In genomic region chr7:130070900-130071622, GRCh38 we compare ENCODE assay signal across 8 cellular contexts. TPM values are rescaled to one million over a fixed set of nuclear protein-coding genes. Genes with fewer than 3 reads are reported as not detected.
DNase-seq lines count a peak whose midpoint lies in the region; ATAC-seq and TF ChIP-seq lines count a peak whose summit lies in the region.

No MANE protein-coding gene starts in this region.

- no peak for DNase-seq in CD4-positive, alpha-beta memory T cell
- peak; percentile 27 for DNase-seq in GM23338 (ENCODE audit: low spot score)
- peak; percentile 38 for DNase-seq in RPMI8226
- DNase-seq in endodermal cell: no peak
- no peak for DNase-seq in naive thymus-derived CD8-positive, alpha-beta T cell
- no peak for DNase-seq in stimulated activated CD4-positive, alpha-beta T cell treated with anti-CD3 and anti-CD28 coated beads, Interleukin-15, amount 100 ng/mL, for 24 hours
- DNase-seq in NCI-H446 treated with DMSO at 0.1 percent for 48 hours (lab: John Stamatoyannopoulos, UW): no peak
- DNase-seq in GM10248 (ENCODE audit: extremely low spot score): no peak

- H4K20me1 ChIP-seq in GM23338 (replicated peaks; ENCODE audit: insufficient read depth): no peaks in the 10 kb centered on the region; the same call in 1 of the 2 replicates

- H3K36me3 ChIP-seq in CD4-positive, alpha-beta memory T cell (ENCODE audit: insufficient read depth, low read length): no peaks in the 10 kb centered on the region
- H3K36me3 ChIP-seq in GM23338 (ENCODE audit: insufficient read depth): no peaks in the 10 kb centered on the region
- no peaks in the 10 kb centered on the region for H3K36me3 ChIP-seq in endodermal cell (ENCODE audit: control insufficient read depth, insufficient read depth, low read length)

- peak overlapping the region; percentile 63 to 89 for H3K4me3 ChIP-seq in CD4-positive, alpha-beta memory T cell (ENCODE audit: low read length in 2 of 2)
- H3K4me3 ChIP-seq in GM23338 (peak overlapping the region; percentile 91), endodermal cell (ENCODE audit: low read length) (peak overlapping the region; percentile 94)

- H3K4me2 ChIP-seq in GM23338: peak overlapping the region; percentile 94

- peak overlapping the region; percentile 91 to 99 (median 94) for H3K27ac Mint-ChIP-seq in CD4-positive, alpha-beta memory T cell
- H3K27ac Mint-ChIP-seq in GM23338 (peak overlapping the region; percentile 80), endodermal cell (peak overlapping the region; percentile 93)
- H3K27ac Mint-ChIP-seq in naive thymus-derived CD8-positive, alpha-beta T cell: peak overlapping the region; percentile 84 to 97 (median 96)

- H3K9ac ChIP-seq in endodermal cell (ENCODE audit: extremely low read depth, low read length, poor library complexity, severe bottlenecking): peak overlapping the region; percentile 65

- peaks cover 2% of the 10 kb centered on the region in 2 donors for H3K27me3 Mint-ChIP-seq in CD4-positive, alpha-beta memory T cell
- no peaks in the 10 kb centered on the region for H3K27me3 Mint-ChIP-seq in GM23338 (ENCODE audit: insufficient read depth, low read depth, poor library complexity)
- H3K27me3 Mint-ChIP-seq in endodermal cell (ENCODE audit: insufficient read depth): no peaks in the 10 kb centered on the region
- peaks cover 0 to 2% (median 0%) of the 10 kb centered on the region in 5 donors for H3K27me3 Mint-ChIP-seq in naive thymus-derived CD8-positive, alpha-beta T cell

- H3K27ac ChIP-seq in CD4-positive, alpha-beta memory T cell (ENCODE audit: low read depth, low read length): peak overlapping the region; percentile 68
- H3K27ac ChIP-seq in GM23338 (ENCODE audit: low read depth): peak overlapping the region; percentile 76
- no peak overlapping the region for H3K27ac ChIP-seq in endodermal cell (ENCODE audit: low read depth, low read length)

- peaks cover 0 to 2% (median 0%) of the 10 kb centered on the region in 8 donors for H3K9me3 Mint-ChIP-seq in CD4-positive, alpha-beta memory T cell
- H3K9me3 Mint-ChIP-seq in GM23338 (no peaks in the 10 kb centered on the region), endodermal cell (no peaks in the 10 kb centered on the region)
- H3K9me3 Mint-ChIP-seq in naive thymus-derived CD8-positive, alpha-beta T cell: no peaks in the 10 kb centered on the region

- CTCF ChIA-PET in CD4-positive, alpha-beta memory T cell (lab: Charles Lee; ENCODE audit: partially characterized antibody): interaction anchor here (0.9 to 3.2 kb wide), 9 partner anchors 8 to 761 kb away, joined by 3 to 31 read pairs (median 8); partner anchors contain the start of gene TMEM209
- CTCF ChIA-PET in GM10248 (lab: Yijun Ruan, JAX): interaction anchor here (1.0 to 4.8 kb wide), 19 partner anchors 8 to 826 kb away, joined by 3 to 46 read pairs (median 5); partner anchors contain the start of genes TMEM209 and ZC3HC1

- no peaks in the 10 kb centered on the region for H3K27me3 ChIP-seq in CD4-positive, alpha-beta memory T cell (ENCODE audit: insufficient read depth, low read length)
- no peaks in the 10 kb centered on the region for H3K27me3 ChIP-seq in GM23338 (ENCODE audit: insufficient read depth)
- no peaks in the 10 kb centered on the region for H3K27me3 ChIP-seq in endodermal cell (ENCODE audit: control insufficient read depth, insufficient read depth, low read length, poor library complexity, severe bottlenecking)

- TF ChIP-seq CTCF in GM23338 (conservative IDR thresholded peaks at IDR 0.05; ENCODE audit: low read depth in 2 of 2) (no peak), endodermal cell (conservative IDR thresholded peaks at IDR 0.05) (no peak), GM10248 (IDR thresholded peaks at IDR 0.05; ENCODE audit: control extremely low read depth, extremely low read depth, low read depth, missing control alignments) (no peak)

- H3K9me2 ChIP-seq in GM23338 (ENCODE audit: insufficient read depth): no peaks in the 10 kb centered on the region

- no peaks in the 10 kb centered on the region for H3F3A ChIP-seq in GM23338 (replicated peaks; ENCODE audit: low read depth)

- peak overlapping the region; percentile 88 to 97 (median 94) for H3K4me3 Mint-ChIP-seq in CD4-positive, alpha-beta memory T cell
- H3K4me3 Mint-ChIP-seq in GM23338: peak overlapping the region; percentile 96
- peak overlapping the region; percentile 92 for H3K4me3 Mint-ChIP-seq in endodermal cell
- peak overlapping the region; percentile 86 to 99 (median 93) for H3K4me3 Mint-ChIP-seq in naive thymus-derived CD8-positive, alpha-beta T cell

- POLR2A ChIA-PET in CD4-positive, alpha-beta memory T cell (lab: Charles Lee; ENCODE audit: partially characterized antibody): interaction anchor here (0.6 to 2.2 kb wide), 7 partner anchors 9 to 459 kb away, joined by 3 to 14 read pairs (median 4); partner anchors contain the start of genes NRF1, TMEM209 and ZC3HC1
- POLR2A ChIA-PET in naive thymus-derived CD8-positive, alpha-beta T cell (lab: Charles Lee): interaction anchor here (1.0 to 2.2 kb wide), 3 partner anchors 18 to 134 kb away, joined by 4 to 15 read pairs (median 10); partner anchors contain the start of genes TMEM209 and ZC3HC1
- POLR2A ChIA-PET in GM10248 (lab: Yijun Ruan, JAX): interaction anchor here (0.7 kb wide), 1 partner anchor 231 kb away, joined by 4 read pairs; no protein-coding TSS in a partner anchor

- peaks cover 36 to 59% (median 49%) of the 10 kb centered on the region in 4 donors for H3K4me1 Mint-ChIP-seq in CD4-positive, alpha-beta memory T cell
- H3K4me1 Mint-ChIP-seq in GM23338 (peaks cover 19% of the 10 kb centered on the region), endodermal cell (peaks cover 29% of the 10 kb centered on the region)
- peaks cover 30 to 59% (median 55%) of the 10 kb centered on the region in 4 donors for H3K4me1 Mint-ChIP-seq in naive thymus-derived CD8-positive, alpha-beta T cell

- WGBS in endodermal cell (ENCODE audit: insufficient coverage in 1 of 2, insufficient read length in 1 of 2), 2 experiments: 0% methylated on average over 6 to 10 of the region's 10 CpGs

- ATAC-seq in GM23338: no peak
- peak in 1 of 2 donors; percentile 0 for ATAC-seq in naive thymus-derived CD8-positive, alpha-beta T cell

- H3K4me1 ChIP-seq in CD4-positive, alpha-beta memory T cell (ENCODE audit: insufficient read depth, low read length): peaks cover 56% of the 10 kb centered on the region
- H3K4me1 ChIP-seq in GM23338 (ENCODE audit: insufficient read depth): peaks cover 13% of the 10 kb centered on the region
- H3K4me1 ChIP-seq in endodermal cell (ENCODE audit: control insufficient read depth, insufficient read depth, low read length): no peaks in the 10 kb centered on the region

- peaks cover 0 to 9% of the 10 kb centered on the region in 2 donors for H3K36me3 Mint-ChIP-seq in CD4-positive, alpha-beta memory T cell
- no peaks in the 10 kb centered on the region for H3K36me3 Mint-ChIP-seq in GM23338 (ENCODE audit: low read depth)
- no peaks in the 10 kb centered on the region for H3K36me3 Mint-ChIP-seq in endodermal cell (ENCODE audit: low read depth)
- H3K36me3 Mint-ChIP-seq in naive thymus-derived CD8-positive, alpha-beta T cell: peaks cover 0 to 13% (median 0%) of the 10 kb centered on the region in 3 donors

- H2AFZ ChIP-seq in GM23338: 0 out of 2 replicates have a peak overlapping the region, but pooled peaks have one; percentile 8

- intact Hi-C loops in CD4-positive, alpha-beta memory T cell (cut with micrococcal nuclease): loop anchor here (1.0 to 5.0 kb wide), 5 partner anchors 20 to 596 kb away; partner anchors contain the start of genes CEP41, COPG2, TMEM209 and UBE2H

- no peaks in the 10 kb centered on the region for H3K9me3 ChIP-seq in CD4-positive, alpha-beta memory T cell (ENCODE audit: control insufficient read depth in 1 of 2, low read length in 2 of 2)
- H3K9me3 ChIP-seq in endodermal cell (ENCODE audit: control insufficient read depth, low read length): no peaks in the 10 kb centered on the region

- H3K79me2 ChIP-seq in GM23338 (replicated peaks; ENCODE audit: insufficient read depth): peaks cover 51% of the 10 kb centered on the region

TF ChIP-seq in GM23338, 12 proteins besides CTCF, POLR2A, EP300 and RAD21 (continues in another document):
- TF ChIP-seq ZNF114 (CRISPR knock-in tag; IDR thresholded peaks at IDR 0.05) (no peak), CREB1 (CRISPR knock-in tag; IDR thresholded peaks at IDR 0.05; ENCODE audit: low read depth) (no peak), EZH2phosphoT487 (IDR thresholded peaks at IDR 0.05; ENCODE audit: unreplicated experiment) (no peak), STAT1 (IDR thresholded peaks at IDR 0.05; ENCODE audit: unreplicated experiment) (no peak), ZNF331 (CRISPR knock-in tag; IDR thresholded peaks at IDR 0.05; ENCODE audit: low read depth) (no peak)

RNA-seq across cellular contexts. Expression of gene KLHDC10, which starts 0.7 kb away (rescaled TPM):
- total RNA-seq in CD4-positive, alpha-beta memory T cell: 10 to 100 TPM; 21.4 to 22.3 TPM
- polyA plus RNA-seq in CD4-positive, alpha-beta memory T cell: 1 to 10 TPM in 1 of 2 donors, under 1 TPM in 1; 0.46 to 2.1 TPM
- total RNA-seq in GM23338 (2014; rRNA removed; shearing (Covaris generic)): 14.7 and 14.8 TPM in 2 replicates
- polyA plus RNA-seq in GM23338 (2016; fragmentation: Nextera tagmentation; extraction: Ambion mirVana): 5.1 and 5.5 TPM in 2 replicates
- 10 to 100 TPM; 20.6 to 22.2 TPM for total RNA-seq in endodermal cell
- 25.8 TPM for polyA plus RNA-seq in endodermal cell (2013, experiment 1 of 2)
- polyA plus RNA-seq in endodermal cell (2013, experiment 2 of 2): 26.7 TPM
- total RNA-seq in naive thymus-derived CD8-positive, alpha-beta T cell: 10 to 100 TPM; 19.1 to 19.5 TPM
- 1 to 10 TPM; 1.9 to 2.4 (median 2.3) TPM for polyA plus RNA-seq in naive thymus-derived CD8-positive, alpha-beta T cell

RNA-seq across cellular contexts. Expression of gene ZC3HC1, which starts 19.9 kb away (rescaled TPM):
- 10 to 100 TPM; 14.0 to 17.2 TPM for total RNA-seq in CD4-positive, alpha-beta memory T cell
- 10 to 100 TPM; 12.9 to 16.4 TPM for polyA plus RNA-seq in CD4-positive, alpha-beta memory T cell
- 31.0 and 35.1 TPM in 2 replicates for total RNA-seq in GM23338 (2014; rRNA removed; shearing (Covaris generic))
- polyA plus RNA-seq in GM23338 (2016; fragmentation: Nextera tagmentation; extraction: Ambion mirVana): 24.6 and 31.0 TPM in 2 replicates
- 10 to 100 TPM; 28.0 to 28.2 TPM for total RNA-seq in endodermal cell
- 29.4 TPM for polyA plus RNA-seq in endodermal cell (2013, experiment 1 of 2)
- polyA plus RNA-seq in endodermal cell (2013, experiment 2 of 2): 31.1 TPM
- 10 to 100 TPM; 20.5 to 21.3 TPM for total RNA-seq in naive thymus-derived CD8-positive, alpha-beta T cell
- 10 to 100 TPM in 1 of 3 donors, 1 to 10 TPM in 2; 7.4 to 14.2 (median 7.8) TPM for polyA plus RNA-seq in naive thymus-derived CD8-positive, alpha-beta T cell

Comparison
In these comparisons a context has a peak if more than half of its experiments do, and no peak if none do; other contexts are left out.
1. DNase-seq: peak in GM23338 (single experiment) and RPMI8226 (single experiment); none in CD4-positive, alpha-beta memory T cell (0 of 5), endodermal cell (single experiment), naive thymus-derived CD8-positive, alpha-beta T cell (0 of 10), stimulated activated CD4-positive, alpha-beta T cell treated with anti-CD3 and anti-CD28 coated beads, Interleukin-15, amount 100 ng/mL, for 24 hours (single experiment), NCI-H446 treated with DMSO at 0.1 percent for 48 hours (single experiment) and GM10248 (single experiment).
2. Peak in every context shown above with its lines, with median percentiles within 50 percentile points of each other: H3K4me3 ChIP-seq, H3K27ac Mint-ChIP-seq and H3K4me3 Mint-ChIP-seq.